Comparison of ENCODE assay signal across 31 cellular contexts in the genomic region with DNA sequence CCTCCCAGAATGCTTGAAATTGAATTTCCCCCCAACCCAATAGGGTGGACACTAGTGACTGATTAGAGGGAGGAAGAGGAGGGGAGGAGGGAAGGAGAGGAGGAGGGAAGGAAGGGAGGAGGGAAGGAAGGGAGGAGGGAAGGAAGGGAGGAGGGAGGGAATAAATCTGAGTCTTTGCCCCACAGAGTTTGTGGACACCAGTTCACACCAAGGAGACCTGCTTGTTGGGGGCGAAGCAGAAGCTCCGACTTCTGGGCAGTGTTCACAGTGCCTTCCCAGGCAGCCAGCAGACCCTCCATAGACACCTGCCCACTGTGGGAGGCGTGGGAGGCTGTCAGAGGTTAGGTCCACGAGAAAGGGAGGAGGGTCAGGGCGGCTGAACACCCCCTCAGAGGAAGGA.
"Had no signal": no experiment of that assay in that cellular context is flagged by ENCODE, and none has a peak within 500 bp of the region (broad histone marks: within the 10 kb centered on the region; RNA-seq: fewer than 3 reads in every experiment).

No MANE protein-coding gene starts in this region.

- H3K27ac ChIP-seq: brain microvascular endothelial cell, coronary artery, esophagus muscularis mucosa, foreskin keratinocyte, gastrocnemius medialis, heart left ventricle, WERI-Rb-1 had no signal

- H3K4me3 ChIP-seq: coronary artery, esophagus muscularis mucosa, gastrocnemius medialis, heart left ventricle had no signal

- DNase-seq: activated CD4-positive, alpha-beta T cell treated with anti-CD3 and anti-CD28 coated beads for 36 hours; activated CD4-positive, alpha-beta T cell treated with anti-CD3 and anti-CD28 coated beads, Interleukin-2, amount 10 ng/mL, durations not matched to agents 24 days and 14 days; activated CD4-positive, alpha-beta T cell treated with anti-CD3 and anti-CD28 coated beads, Interleukin-2, amount 50 U/mL, for 48 hours; activated CD4-positive, CD25-positive, alpha-beta regulatory T cell; activated CD4-positive, CD25-positive, alpha-beta regulatory T cell treated with anti-CD3 and anti-CD28 coated beads, Interleukin-2, amount 50 U/mL, for 72 hours; activated CD8-positive, alpha-beta memory T cell treated with anti-CD3 and anti-CD28 coated beads for 24 hours; activated CD8-positive, alpha-beta T cell treated with anti-CD3 and anti-CD28 coated beads for 36 hours; activated effector memory CD4-positive, alpha-beta T cell treated with Interleukin-2 at 50 U/mL for 16 hours; activated gamma-delta T cell treated with Interleukin-2 at 50 U/mL for 16 hours; activated naive CD4-positive, alpha-beta T cell treated with anti-CD3 and anti-CD28 coated beads, Interleukin-2, amount 50 U/mL, for 16 hours; activated naive CD4-positive, alpha-beta T cell treated with Interleukin-2 at 50 U/mL for 16 hours; activated T-cell treated with anti-CD3 and anti-CD28 coated beads, Interleukin-2, amount 50 U/mL, for 4 hours; amniotic stem cell; anterior cingulate cortex; brain microvascular endothelial cell; dermis blood vessel endothelial cell; effector CD4-positive, alpha-beta T cell; effector memory CD8-positive, alpha-beta T cell; erythroblast; foreskin keratinocyte; gastrocnemius medialis; glutamatergic neuron; heart left ventricle; T-cell; T1000; WERI-Rb-1 had no signal

- FAIRE-seq: astrocyte, bronchial epithelial cell had no signal

- H3K4me1 ChIP-seq: esophagus muscularis mucosa, foreskin keratinocyte, gastrocnemius medialis had no signal

- H3K27me3 ChIP-seq: esophagus muscularis mucosa, gastrocnemius medialis, heart left ventricle had no signal

- ATAC-seq: activated CD4-positive, alpha-beta T cell treated with anti-CD3 and anti-CD28 coated beads for 36 hours; activated CD8-positive, alpha-beta T cell treated with anti-CD3 and anti-CD28 coated beads for 36 hours; activated T-cell treated with anti-CD3 and anti-CD28 coated beads, Interleukin-2, amount 50 U/mL, for 4 hours; activated T-helper 17 cell treated with anti-CD3 and anti-CD28 coated beads, Interleukin-2, amount 50 U/mL, for 72 hours; effector memory CD8-positive, alpha-beta T cell; foreskin keratinocyte; gastrocnemius medialis; heart left ventricle; T-cell had no signal

- H3K9me3 ChIP-seq: esophagus muscularis mucosa, gastrocnemius medialis, heart left ventricle had no signal

- H3K36me3 ChIP-seq: brain microvascular endothelial cell, esophagus muscularis mucosa, gastrocnemius medialis, WERI-Rb-1 had no signal
